ENCODE assay signal across 1 cellular context in the genomic region with DNA sequence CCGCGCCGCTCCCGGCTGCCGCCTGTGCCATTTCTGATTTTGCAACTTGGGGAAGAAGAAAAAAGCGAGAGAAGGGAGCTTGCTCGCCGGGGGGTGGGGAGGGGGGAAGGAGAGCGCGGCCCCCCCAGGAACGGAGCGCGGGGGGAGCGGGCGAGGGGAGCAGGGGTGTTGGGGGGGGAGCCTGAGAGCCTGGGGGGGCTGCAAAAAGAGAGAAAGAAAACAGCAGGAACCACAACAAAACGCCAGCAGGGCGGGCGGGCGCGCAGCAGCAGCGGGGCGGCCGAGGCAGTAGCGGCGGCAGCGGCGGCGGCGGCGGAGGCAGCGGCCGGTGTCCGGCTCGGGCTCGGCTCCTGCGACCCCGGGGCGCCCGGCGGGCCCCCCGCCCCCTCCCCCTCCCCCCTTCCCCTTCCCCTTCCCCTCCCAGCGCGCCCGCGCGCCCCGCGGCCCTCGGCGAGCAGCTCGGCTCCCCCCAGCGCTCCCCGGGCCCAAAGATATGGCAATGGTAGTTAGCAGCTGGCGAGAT.
TF ChIP-seq lines count a peak whose summit lies in the region.

No MANE protein-coding gene starts in this region.

TF ChIP-seq in endothelial cell of umbilical vein, 7 proteins besides CTCF, POLR2A, EP300 and RAD21 (continued from another document):
- no peak for TF ChIP-seq EZH2 (IDR thresholded peaks at IDR 0.05; ENCODE audit: borderline replicate concordance, low read depth, low read length, severe bottlenecking)
- TF ChIP-seq JUN (IDR thresholded peaks at IDR 0.05; ENCODE audit: borderline replicate concordance, insufficient read depth, insufficient read length, low read depth) = no peak
- TF ChIP-seq, protein P1, sequence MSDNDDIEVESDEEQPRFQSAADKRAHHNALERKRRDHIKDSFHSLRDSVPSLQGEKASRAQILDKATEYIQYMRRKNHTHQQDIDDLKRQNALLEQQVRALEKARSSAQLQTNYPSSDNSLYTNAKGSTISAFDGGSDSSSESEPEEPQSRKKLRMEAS (IDR thresholded peaks at IDR 0.05; ENCODE audit: insufficient read depth, insufficient read length) = no peak
- no peak for TF ChIP-seq MYC (IDR thresholded peaks at IDR 0.05; ENCODE audit: low read depth, low read length)
TF ChIP-seq in endothelial cell of umbilical vein: peak in this region for 0.
